Comparison of ENCODE assay signal across 21 cellular contexts in the genomic region with DNA sequence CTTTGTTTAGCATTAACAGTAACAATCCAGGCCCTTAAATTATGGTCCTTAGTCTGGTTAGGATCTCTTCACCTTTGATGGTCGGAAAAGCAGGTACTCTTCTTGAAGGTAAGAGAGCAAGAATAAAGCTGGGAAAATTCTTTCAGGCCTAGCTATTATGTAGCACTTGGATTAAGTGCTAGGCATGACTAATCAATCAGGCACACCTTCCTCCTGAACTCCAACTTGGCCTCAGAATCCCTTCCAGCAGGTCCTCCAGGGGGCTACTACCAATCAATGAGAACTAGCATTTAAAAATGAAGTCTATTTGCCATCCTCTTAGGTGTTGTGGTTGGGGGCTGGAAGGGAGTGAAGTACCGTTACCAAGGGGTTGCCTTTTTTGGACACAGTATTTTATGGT. TPM values are rescaled to one million over a fixed set of nuclear protein-coding genes. Genes with fewer than 3 reads are reported as not detected.
"Had no signal": no experiment of that assay in that cellular context is flagged by ENCODE, and none has a peak within 500 bp of the region (broad histone marks: within the 10 kb centered on the region; RNA-seq: fewer than 3 reads in every experiment).

No MANE protein-coding gene starts in this region.

- H3K9me3 Mint-ChIP-seq: activated CD8-positive, alpha-beta T cell treated with anti-CD3 and anti-CD28 coated beads for 36 hours; activated T-cell treated with anti-CD3 and anti-CD28 coated beads, Interleukin-2, amount 50 U/mL, for 72 hours; natural killer cell had no signal

- ATAC-seq: activated CD8-positive, alpha-beta T cell treated with anti-CD3 and anti-CD28 coated beads for 36 hours; activated T-cell treated with anti-CD3 and anti-CD28 coated beads, Interleukin-2, amount 50 U/mL, for 72 hours; gastroesophageal sphincter; natural killer cell had no signal

- DNase-seq: activated CD4-positive, alpha-beta T cell treated with anti-CD3 and anti-CD28 coated beads for 4 hours; activated CD8-positive, alpha-beta memory T cell treated with anti-CD3 and anti-CD28 coated beads, Interleukin-2, amount 50 U/mL, for 4 hours; activated CD8-positive, alpha-beta T cell treated with anti-CD3 and anti-CD28 coated beads for 36 hours; activated T-cell treated with anti-CD3 and anti-CD28 coated beads, Interleukin-2, amount 50 U/mL, for 72 hours; aorta; caudate nucleus; effector CD4-positive, alpha-beta T cell; immature natural killer cell; natural killer cell; stimulated activated CD4-positive, alpha-beta T cell treated with anti-CD3 and anti-CD28 coated beads, Interleukin-4, amount 100 ng/mL, for 4 hours; T-helper 1 cell; thyroid gland; WERI-Rb-1 had no signal

- H3K27ac Mint-ChIP-seq: activated CD8-positive, alpha-beta T cell treated with anti-CD3 and anti-CD28 coated beads for 36 hours; activated T-cell treated with anti-CD3 and anti-CD28 coated beads, Interleukin-2, amount 50 U/mL, for 72 hours; natural killer cell had no signal

- H3K36me3 ChIP-seq: gastroesophageal sphincter, thyroid gland, WERI-Rb-1 had no signal

- H2AFZ ChIP-seq: hepatocyte had no signal

- H3K36me3 Mint-ChIP-seq: immature natural killer cell, natural killer cell had no signal

- H3K27me3 ChIP-seq: hepatocyte, thyroid gland had no signal

- H3K27ac ChIP-seq: coronary artery, epithelial cell of prostate, gastroesophageal sphincter, hepatocyte, skin epidermis, thyroid gland, WERI-Rb-1 had no signal

- H3K4me1 ChIP-seq: gastroesophageal sphincter, thyroid gland had no signal

- H3K4me3 ChIP-seq: coronary artery, gastroesophageal sphincter, hepatocyte, skin epidermis, thyroid gland had no signal

- H3K4me3 Mint-ChIP-seq: activated CD8-positive, alpha-beta T cell treated with anti-CD3 and anti-CD28 coated beads for 36 hours; activated T-cell treated with anti-CD3 and anti-CD28 coated beads, Interleukin-2, amount 50 U/mL, for 72 hours; immature natural killer cell; natural killer cell had no signal

- H3K9me3 ChIP-seq: thyroid gland had no signal

- H3K4me1 Mint-ChIP-seq: immature natural killer cell, natural killer cell had no signal

- H3K79me2 ChIP-seq: hepatocyte had no signal

- H3K4me2 ChIP-seq: hepatocyte had no signal

- H3K27me3 Mint-ChIP-seq: activated CD8-positive, alpha-beta T cell treated with anti-CD3 and anti-CD28 coated beads for 36 hours had no signal

RNA-seq across cellular contexts. Expression of gene SMYD1, which starts 3.7 kb away (rescaled TPM):
- total RNA-seq: activated CD8-positive, alpha-beta T cell treated with anti-CD3 and anti-CD28 coated beads for 36 hours; activated T-cell treated with anti-CD3 and anti-CD28 coated beads, Interleukin-2, amount 50 U/mL, for 72 hours; aorta; hepatocyte; lung microvascular endothelial cell; natural killer cell; osteoblast; thyroid gland had no signal
- polyA plus RNA-seq: immature natural killer cell had no signal

RNA-seq across cellular contexts. Expression of gene RNU2-63P, which starts 55.0 kb away (rescaled TPM):
- total RNA-seq: gastroesophageal sphincter, hepatocyte, mononuclear cell, osteoblast, thyroid gland had no signal
- polyA plus RNA-seq: aorta had no signal

RNA-seq across cellular contexts. Expression of gene FABP1, which starts 56.5 kb away (rescaled TPM):
- total RNA-seq: activated CD8-positive, alpha-beta T cell treated with anti-CD3 and anti-CD28 coated beads for 36 hours; activated T-cell treated with anti-CD3 and anti-CD28 coated beads, Interleukin-2, amount 50 U/mL, for 72 hours; aorta; gastroesophageal sphincter; lung microvascular endothelial cell; mononuclear cell; natural killer cell; osteoblast; thyroid gland had no signal
- polyA plus RNA-seq: immature natural killer cell had no signal
